8 cellular contexts compared by ENCODE assay signal in the genomic region with DNA sequence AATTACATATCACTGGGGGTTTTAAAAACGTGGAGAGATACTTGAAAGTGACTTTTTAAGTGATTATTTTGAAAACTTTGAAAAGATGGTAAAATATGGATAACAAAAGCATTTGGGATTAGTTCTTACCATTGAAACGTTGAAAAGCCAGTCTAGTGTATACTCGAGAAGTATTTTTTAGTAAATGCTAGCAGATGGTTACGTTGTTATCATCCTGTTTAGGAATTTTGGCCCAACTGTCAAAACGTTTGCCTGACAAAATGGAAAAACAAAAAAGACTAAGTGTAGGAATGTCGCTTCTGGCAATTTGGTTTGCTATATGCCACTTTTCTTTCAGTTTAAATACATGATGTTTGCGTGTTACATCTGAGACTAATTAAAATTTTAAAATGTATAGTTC. TPM values are rescaled to one million over a fixed set of nuclear protein-coding genes. Genes with fewer than 3 reads are reported as not detected.
DNase-seq lines count a peak whose midpoint lies in the region; ATAC-seq, FAIRE-seq and TF ChIP-seq lines count a peak whose summit lies in the region.

No MANE protein-coding gene starts in this region.

- no peaks in the 10 kb centered on the region for H3K27me3 ChIP-seq in CD8-positive, alpha-beta T cell (ENCODE audit: insufficient read depth, low read length)
- H3K27me3 ChIP-seq in OCI-LY1 (ENCODE audit: insufficient read depth, low read length) = no peaks in the 10 kb centered on the region
- H3K27me3 ChIP-seq in endothelial cell of umbilical vein (ENCODE audit: control insufficient read depth in 2 of 2, insufficient read depth in 2 of 2, low read length in 2 of 2) = no peaks in the 10 kb centered on the region
- no peaks in the 10 kb centered on the region for H3K27me3 ChIP-seq in pancreas

- peak overlapping the region; percentile 94 for H3K9ac ChIP-seq in OCI-LY1 (ENCODE audit: low read length)
- H3K9ac ChIP-seq in endothelial cell of umbilical vein (replicated peaks; ENCODE audit: extremely low read depth, insufficient read depth, low read length) = peak overlapping the region; percentile 99

- H3K4me3 ChIP-seq in CD8-positive, alpha-beta T cell (ENCODE audit: low read depth, low read length) = peak overlapping the region; percentile 98
- H3K4me3 ChIP-seq in OCI-LY1 (ENCODE audit: low read depth, low read length, poor library complexity, severe bottlenecking) (peak overlapping the region; percentile 93), endothelial cell of umbilical vein (replicated peaks in 1 of 3; ENCODE audit: insufficient read depth in 1 of 3, low read depth in 1 of 3, low read length in 3 of 3) (peak overlapping the region; percentile 83 to 100 (median 98)), pancreas (peak overlapping the region; percentile 81 to 99 (median 96))

- no peaks in the 10 kb centered on the region for H3F3A ChIP-seq in OCI-LY1 (ENCODE audit: insufficient read depth, low read length)

- peak overlapping the region; percentile 95 for H3K4me2 ChIP-seq in OCI-LY1 (ENCODE audit: low read length)
- H3K4me2 ChIP-seq in endothelial cell of umbilical vein (ENCODE audit: insufficient read depth, low read length) = peak overlapping the region; percentile 98

- TF ChIP-seq POLR2A in endothelial cell of umbilical vein (IDR thresholded peaks at IDR 0.05; ENCODE audit: low read depth, low read length) = no peak

- H3K4me3 Mint-ChIP-seq in CD8-positive, alpha-beta T cell = peak overlapping the region; percentile 98

- no peak overlapping the region for H3K27ac ChIP-seq in CD8-positive, alpha-beta T cell (ENCODE audit: low read depth, low read length)
- H3K27ac ChIP-seq in OCI-LY1 (ENCODE audit: low read depth, low read length, poor library complexity, severe bottlenecking) (peak overlapping the region; percentile 88), endothelial cell of umbilical vein (ENCODE audit: insufficient read depth, low read depth, low read length) (no peak overlapping the region), pancreas (no peak overlapping the region)

- intact Hi-C loops in CD8-positive, alpha-beta T cell (cut with DNase I, micrococcal nuclease) = loop anchor here (2.0 to 10.0 kb wide), 8 partner anchors 37 to 1247 kb away; a partner anchor contains a TSS
- intact Hi-C loops in endothelial cell of umbilical vein (cut with micrococcal nuclease) = loop anchor here (2.0 kb wide), 2 partner anchors 21 to 47 kb away; no protein-coding TSS in a partner anchor
- intact Hi-C loops in pancreas (cut with DNase I) = no loop called here

- H3K9me3 Mint-ChIP-seq in CD8-positive, alpha-beta T cell = peaks cover 6% of the 10 kb centered on the region

- no peaks in the 10 kb centered on the region for H3K27me3 Mint-ChIP-seq in CD8-positive, alpha-beta T cell (ENCODE audit: low read depth)

- no peaks in the 10 kb centered on the region for H3K9me2 ChIP-seq in OCI-LY1 (ENCODE audit: low read depth, low read length)

- H3K79me2 ChIP-seq in OCI-LY1 (ENCODE audit: insufficient read depth, low read length) (peaks cover 64% of the 10 kb centered on the region), endothelial cell of umbilical vein (ENCODE audit: control insufficient read depth, insufficient read depth, low read length) (peaks cover 65% of the 10 kb centered on the region)

- TF ChIP-seq CTCF in CD8-positive, alpha-beta T cell (IDR thresholded peaks at IDR 0.05) = no peak
- TF ChIP-seq CTCF in OCI-LY1 (IDR thresholded peaks at IDR 0.05; ENCODE audit: low read length) = no peak
- no peak for TF ChIP-seq CTCF in endothelial cell of umbilical vein (IDR thresholded peaks at IDR 0.05; ENCODE audit: extremely low read depth in 1 of 2, insufficient read depth in 1 of 2, low read depth in 1 of 2, low read length in 2 of 2)
- no peak for TF ChIP-seq CTCF in pancreas (IDR thresholded peaks at IDR 0.05)

- WGBS in pancreas, 2 donors = 9 to 16% methylated on average over 7 of the region's 7 CpGs

- peaks cover 64% of the 10 kb centered on the region for H3K4me1 Mint-ChIP-seq in CD8-positive, alpha-beta T cell (ENCODE audit: low read depth)

- POLR2A ChIA-PET in CD8-positive, alpha-beta T cell (lab: Charles Lee) = no interaction called here
- POLR2A ChIA-PET in endothelial cell of umbilical vein (lab: Charles Lee) = no interaction called here

- peaks cover 75% of the 10 kb centered on the region for H3K36me3 Mint-ChIP-seq in CD8-positive, alpha-beta T cell

- H4K20me1 ChIP-seq in OCI-LY1 (ENCODE audit: insufficient read depth, low read length) (no peaks in the 10 kb centered on the region), endothelial cell of umbilical vein (replicated peaks; ENCODE audit: control insufficient read depth, extremely low read depth, insufficient read depth, low read length) (peaks cover 8% of the 10 kb centered on the region)

- CTCF ChIA-PET in CD8-positive, alpha-beta T cell (lab: Charles Lee) = no interaction called here
- CTCF ChIA-PET in endothelial cell of umbilical vein (lab: Charles Lee) = no interaction called here

- peak overlapping the region; percentile 27 for H3K27ac Mint-ChIP-seq in CD8-positive, alpha-beta T cell

- FAIRE-seq in endothelial cell of umbilical vein (lab: Jason Lieb, UNC) = no peak
- FAIRE-seq in pancreas (lab: Jason Lieb, UNC) = no peak

- dilution Hi-C loops in endothelial cell of umbilical vein (cut with MboI; ENCODE audit: extremely low pct_ligation_motif_present, low sequenced_read_pairs) = no loop called here

- H3K4me1 ChIP-seq in CD8-positive, alpha-beta T cell (ENCODE audit: insufficient read depth, low read length) = peaks cover 42% of the 10 kb centered on the region
- H3K4me1 ChIP-seq in OCI-LY1 (ENCODE audit: insufficient read depth, low read length, severe bottlenecking) = peaks cover 25% of the 10 kb centered on the region
- H3K4me1 ChIP-seq in endothelial cell of umbilical vein (ENCODE audit: control insufficient read depth, extremely low read depth, insufficient read depth, low read length) = peaks cover 21% of the 10 kb centered on the region
- peaks cover 0 to 19% (median 15%) of the 10 kb centered on the region in 3 donors for H3K4me1 ChIP-seq in pancreas

- no peak for ATAC-seq in CD8-positive, alpha-beta T cell
- ATAC-seq in pancreas (no peak), HG03457 (IDR thresholded peaks at IDR 0.05; ENCODE audit: unreplicated experiment) (no peak), left lobe of liver (no peak)

- no TSS peak for BruUV-seq in endothelial cell of umbilical vein (replicated peaks; lab: Mats Ljungman, UMichigan)

- H3K9me1 ChIP-seq in endothelial cell of umbilical vein (replicated peaks; ENCODE audit: control insufficient read depth, extremely low read depth, insufficient read depth, low read length) = no peaks in the 10 kb centered on the region

- no peak overlapping the region for H2AFZ ChIP-seq in OCI-LY1 (ENCODE audit: low read length)
- no peak overlapping the region for H2AFZ ChIP-seq in endothelial cell of umbilical vein (ENCODE audit: low read depth, low read length)

- H3K36me3 ChIP-seq in CD8-positive, alpha-beta T cell (ENCODE audit: insufficient read depth, low read length) = no peaks in the 10 kb centered on the region
- H3K36me3 ChIP-seq in OCI-LY1 (ENCODE audit: insufficient read depth, low read length) = peaks cover 71% of the 10 kb centered on the region
- peaks cover 0 to 2% of the 10 kb centered on the region in 2 experiments for H3K36me3 ChIP-seq in endothelial cell of umbilical vein (ENCODE audit: control insufficient read depth in 2 of 2, extremely low read depth in 1 of 2, insufficient read depth in 2 of 2, low read length in 2 of 2)
- no peaks in the 10 kb centered on the region for H3K36me3 ChIP-seq in pancreas

- H3K9me3 ChIP-seq in CD8-positive, alpha-beta T cell (ENCODE audit: low read length) = no peaks in the 10 kb centered on the region
- H3K9me3 ChIP-seq in OCI-LY1 (ENCODE audit: low read length) (peaks cover 35% of the 10 kb centered on the region), endothelial cell of umbilical vein (replicated peaks; ENCODE audit: control insufficient read depth, insufficient read depth, low read length) (no peaks in the 10 kb centered on the region), pancreas (no peaks in the 10 kb centered on the region)

- DNase-seq in CD8-positive, alpha-beta T cell = no peak
- DNase-seq in endothelial cell of umbilical vein (ENCODE audit: low read depth, low spot score) (peak; percentile 19), pancreas (no peak), NCI-H146 treated with DMSO at 0.1 percent for 48 hours (lab: John Stamatoyannopoulos, UW; ENCODE audit: unreplicated experiment) (no peak), SHP77 (lab: John Stamatoyannopoulos, UW) (no peak), left lobe of liver (ENCODE audit: low spot score) (no peak)

TF ChIP-seq in endothelial cell of umbilical vein, 7 proteins besides CTCF, POLR2A, EP300 and RAD21:
- TF ChIP-seq MYC (IDR thresholded peaks at IDR 0.05; ENCODE audit: low read depth, low read length) (no peak), JUN (IDR thresholded peaks at IDR 0.05; ENCODE audit: borderline replicate concordance, insufficient read depth, insufficient read length, low read depth) (no peak), EZH2 (IDR thresholded peaks at IDR 0.05; ENCODE audit: borderline replicate concordance, low read depth, low read length, severe bottlenecking) (no peak)

RNA-seq across cellular contexts. Expression of a gene that starts 1.2 kb away (rescaled TPM):
- 100 to 1,000 TPM; 169 to 184 TPM for total RNA-seq in CD8-positive, alpha-beta T cell
- 62.9 and 68.2 TPM in 2 replicates for total RNA-seq in endothelial cell of umbilical vein
- polyA plus RNA-seq in endothelial cell of umbilical vein = 16.2 and 18.1 TPM in 2 replicates
- 7.1 and 8.3 TPM in 2 replicates for polyA plus RNA-seq in endothelial cell of umbilical vein (2011; cell fraction: cytosol; rRNA removed)
- 70.0 and 70.8 TPM in 2 replicates for polyA plus RNA-seq in endothelial cell of umbilical vein (2011; cell fraction: nucleus; rRNA removed)
- 18.0 and 18.1 TPM in 2 replicates for polyA plus RNA-seq in endothelial cell of umbilical vein (2012)
- 27.9 TPM in 2 replicates for polyA minus RNA-seq in endothelial cell of umbilical vein
- 24.6 TPM for polyA minus RNA-seq in endothelial cell of umbilical vein (2011; cell fraction: cytosol; rRNA and poly(A)+ RNA removed)
- 77.2 and 93.3 TPM in 2 replicates for polyA minus RNA-seq in endothelial cell of umbilical vein (2011; cell fraction: nucleus; rRNA and poly(A)+ RNA removed)
- 10 to 100 TPM; 31.3 to 40.1 (median 33.7) TPM for total RNA-seq in pancreas
- polyA plus RNA-seq in pancreas = 10 to 100 TPM; 14.6 to 32.4 TPM
- 40.6 TPM for total RNA-seq in left lobe of liver

Comparison
In these comparisons a context has a peak if more than half of its experiments do, and no peak if none do; other contexts are left out.
1. intact Hi-C loops: an anchor here in CD8-positive, alpha-beta T cell (2.0 to 10.0 kb wide) and endothelial cell of umbilical vein (2.0 kb wide); none called in pancreas.